In genomic region chr10:12428447-12429135, GRCh38 we compare ENCODE assay signal across 17 cellular contexts.
DNase-seq lines count a peak whose midpoint lies in the region; ATAC-seq and TF ChIP-seq lines count a peak whose summit lies in the region.
"Had no signal": no experiment of that assay in that cellular context is flagged by ENCODE, and none has a peak within 500 bp of the region (broad histone marks: within the 10 kb centered on the region; RNA-seq: fewer than 3 reads in every experiment).

No MANE protein-coding gene starts in this region.

- H3K27me3 Mint-ChIP-seq in stimulated activated memory B cell treated with anti-CD40 and anti-IgM and Interleukin-4, amounts not matched to agents 10 μg/mL and 1 μg/mL and 100 μg/mL, for 72 hours: no peaks in the 10 kb centered on the region

- peak; percentile 2 for DNase-seq in NCI-H82 (lab: John Stamatoyannopoulos, UW)
- DNase-seq in NCI-H82 treated with DMSO at 0.1 percent for 48 hours (lab: John Stamatoyannopoulos, UW; ENCODE audit: unreplicated experiment): no peak
- DNase-seq in WERI-Rb-1: no peak
- no peak for DNase-seq in AG08395 (ENCODE audit: low spot score)
- no peak for DNase-seq in central memory CD4-positive, alpha-beta T cell
- DNase-seq: 8988T, DMS53, KBM-7, NCI-H1105, NCI-H1694 treated with DMSO at 0.1 percent for 48 hours, NCI-H748 treated with DMSO at 0.1 percent for 48 hours, SIG-M5 had no signal

- CTCF ChIA-PET in HEK293 (lab: Yijun Ruan, JAX): interaction anchor here (0.6 to 1.0 kb wide), 2 partner anchors 80 to 215 kb away, joined by 3 read pairs; no protein-coding TSS in a partner anchor

- H3K4me3 Mint-ChIP-seq in stimulated activated memory B cell treated with anti-CD40 and anti-IgM and Interleukin-4, amounts not matched to agents 10 μg/mL and 1 μg/mL and 100 μg/mL, for 72 hours: no peak overlapping the region
- H3K4me3 Mint-ChIP-seq: T-helper 2 cell treated with Interferon-gamma antibody and Interleukin-4, amounts not matched to agents 5 μg/mL and 100 μg/mL, for 36 hours had no signal

- no peaks in the 10 kb centered on the region for H3K9me3 Mint-ChIP-seq in stimulated activated memory B cell treated with anti-CD40 and anti-IgM and Interleukin-4, amounts not matched to agents 10 μg/mL and 1 μg/mL and 100 μg/mL, for 72 hours
- H3K9me3 Mint-ChIP-seq: T-helper 2 cell treated with Interferon-gamma antibody and Interleukin-4, amounts not matched to agents 5 μg/mL and 100 μg/mL, for 36 hours had no signal

- H3K36me3 ChIP-seq in HEK293 (ENCODE audit: control insufficient read depth in 2 of 2, insufficient read depth in 1 of 2, low read length in 2 of 2) (no peaks in the 10 kb centered on the region), WERI-Rb-1 (no peaks in the 10 kb centered on the region)

- no peak overlapping the region for H3K27ac ChIP-seq in HEK293 (ENCODE audit: extremely low read depth, low read depth, low read length)
- H3K27ac ChIP-seq in WERI-Rb-1: no peak overlapping the region
- H3K27ac ChIP-seq: C4-2B had no signal

- no peak overlapping the region for H3K4me3 ChIP-seq in HEK293 (ENCODE audit: low read depth, low read length)
- no peak overlapping the region for H3K4me3 ChIP-seq in WERI-Rb-1 (ENCODE audit: low read depth, low read length)

- POLR2A ChIA-PET in HEK293 (lab: Yijun Ruan, JAX): no interaction called here

- H3K9me3 ChIP-seq in HEK293 (ENCODE audit: control insufficient read depth, insufficient read depth, low read depth, low read length) (no peaks in the 10 kb centered on the region), WERI-Rb-1 (ENCODE audit: severe bottlenecking) (no peaks in the 10 kb centered on the region)

- no peaks in the 10 kb centered on the region for H3K4me1 ChIP-seq in HEK293 (ENCODE audit: control insufficient read depth, insufficient read depth, low read length)

- TF ChIP-seq CTCF in HEK293 (tag by site-specific recombination; IDR thresholded peaks at IDR 0.05): no peak
- TF ChIP-seq CTCF in WERI-Rb-1 (IDR thresholded peaks at IDR 0.05; ENCODE audit: low read depth, low read length): 0 out of 2 replicates have a peak, but pooled peaks have one; percentile 20

- no peak for ATAC-seq in stimulated activated memory B cell treated with anti-CD40 and anti-IgM and Interleukin-4, amounts not matched to agents 10 μg/mL and 1 μg/mL and 100 μg/mL, for 72 hours
- no peak for ATAC-seq in GM18498 (IDR thresholded peaks at IDR 0.05; ENCODE audit: unreplicated experiment)

- peak overlapping the region; percentile 28 for H3K27ac Mint-ChIP-seq in stimulated activated memory B cell treated with anti-CD40 and anti-IgM and Interleukin-4, amounts not matched to agents 10 μg/mL and 1 μg/mL and 100 μg/mL, for 72 hours
- H3K27ac Mint-ChIP-seq: T-helper 2 cell treated with Interferon-gamma antibody and Interleukin-4, amounts not matched to agents 5 μg/mL and 100 μg/mL, for 36 hours had no signal

- no peaks in the 10 kb centered on the region for H3K27me3 ChIP-seq in WERI-Rb-1 (ENCODE audit: insufficient read depth, low read depth, severe bottlenecking)

- H3K4me1 Mint-ChIP-seq in stimulated activated memory B cell treated with anti-CD40 and anti-IgM and Interleukin-4, amounts not matched to agents 10 μg/mL and 1 μg/mL and 100 μg/mL, for 72 hours: peaks cover 75% of the 10 kb centered on the region

- H3K36me3 Mint-ChIP-seq in stimulated activated memory B cell treated with anti-CD40 and anti-IgM and Interleukin-4, amounts not matched to agents 10 μg/mL and 1 μg/mL and 100 μg/mL, for 72 hours: peaks cover 46% of the 10 kb centered on the region

TF ChIP-seq in HEK293, 187 proteins besides CTCF, POLR2A, EP300 and RAD21:
- TF ChIP-seq ZNF362 (tag by site-specific recombination; IDR thresholded peaks at IDR 0.05): no peak
- no peak for TF ChIP-seq HOXA7 (CRISPR knock-in tag; IDR thresholded peaks at IDR 0.05; ENCODE audit: borderline replicate concordance)
- 0 out of 2 replicates have a peak, but pooled peaks have one; percentile 10 for TF ChIP-seq ZFHX2 (tag by site-specific recombination; conservative IDR thresholded peaks at IDR 0.05)
- no peak for TF ChIP-seq EGR2 (tag by site-specific recombination; IDR thresholded peaks at IDR 0.05; ENCODE audit: low read depth)
- TF ChIP-seq ZNF391 (tag by site-specific recombination; IDR thresholded peaks at IDR 0.05; ENCODE audit: borderline replicate concordance, low read depth): no peak
- peak; percentile 93 for TF ChIP-seq ZNF548 (tag by site-specific recombination; IDR thresholded peaks at IDR 0.05)
- TF ChIP-seq SETDB1 (IDR thresholded peaks at IDR 0.05; ENCODE audit: insufficient read length, low read length): no peak
- no peak for TF ChIP-seq ZNF426 (tag by site-specific recombination; IDR thresholded peaks at IDR 0.05)
- TF ChIP-seq KLF1 (tag by site-specific recombination; IDR thresholded peaks at IDR 0.05): no peak
